In genomic region chr1:156667610-156667967, GRCh38 we compare ENCODE assay signal across 11 cellular contexts. TPM values are rescaled to one million over a fixed set of nuclear protein-coding genes. Genes with fewer than 3 reads are reported as not detected.
A peak's percentile ranks its signal among the peaks of the same experiment; 100 is the strongest.
DNase-seq lines count a peak whose midpoint lies in the region; ATAC-seq and TF ChIP-seq lines count a peak whose summit lies in the region.
"Had no signal": no experiment of that assay in that cellular context is flagged by ENCODE, and none has a peak within 500 bp of the region (broad histone marks: within the 10 kb centered on the region; RNA-seq: fewer than 3 reads in every experiment).

No MANE protein-coding gene starts in this region.

- H3K9me3 ChIP-seq in esophagus muscularis mucosa, result no peaks in the 10 kb centered on the region
- H3K9me3 ChIP-seq in mesenchymal stem cell (ENCODE audit: control insufficient read depth, low read length), result no peaks in the 10 kb centered on the region
- H3K9me3 ChIP-seq in A673 (ENCODE audit: low read depth, low read length, poor library complexity, severe bottlenecking), result no peaks in the 10 kb centered on the region

- peaks cover 6 to 12% of the 10 kb centered on the region in 2 donors for H3K4me1 Mint-ChIP-seq in effector memory CD8-positive, alpha-beta T cell (ENCODE audit: low read depth in 2 of 2)

- ATAC-seq in effector memory CD8-positive, alpha-beta T cell (replicated peaks), result no peak

- peaks cover 85 to 92% (median 88%) of the 10 kb centered on the region in 4 donors for H3K4me1 ChIP-seq in esophagus muscularis mucosa
- peaks cover 43% of the 10 kb centered on the region for H3K4me1 ChIP-seq in mesenchymal stem cell (ENCODE audit: control insufficient read depth, insufficient read depth, low read depth, low read length)
- peaks cover 19% of the 10 kb centered on the region for H3K4me1 ChIP-seq in A673 (ENCODE audit: insufficient read depth, low read length, poor library complexity, severe bottlenecking)

- H3K4me3 ChIP-seq in esophagus muscularis mucosa (no peak overlapping the region), mesenchymal stem cell (ENCODE audit: insufficient read depth in 1 of 2, low read depth in 1 of 2, low read length in 2 of 2) (no peak overlapping the region), A673 (ENCODE audit: low read depth, low read length, poor library complexity, severe bottlenecking) (no peak overlapping the region), H7 (ENCODE audit: insufficient read depth, low read depth, low read length) (no peak overlapping the region)

- POLR2A ChIA-PET in A673 (lab: Charles Lee; ENCODE audit: low non-redundant PET), result no interaction called here

- TF ChIP-seq POLR2A in esophagus muscularis mucosa (IDR thresholded peaks at IDR 0.05; ENCODE audit: low read depth), result no peak

- H3K27ac ChIP-seq in esophagus muscularis mucosa (replicated peaks in 1 of 4), result peak overlapping the region; percentile 78 to 85 (median 82)
- no peak overlapping the region for H3K27ac ChIP-seq in mesenchymal stem cell (ENCODE audit: low read length, poor library complexity, severe bottlenecking)
- peak overlapping the region; percentile 45 for H3K27ac ChIP-seq in substantia nigra (ENCODE audit: low read depth, low read length, poor library complexity, severe bottlenecking)
- no peak overlapping the region for H3K27ac ChIP-seq in A673 (ENCODE audit: low read depth, low read length, poor library complexity, severe bottlenecking)
- H3K27ac ChIP-seq: C4-2B had no signal

- H3K18ac ChIP-seq in mesenchymal stem cell (ENCODE audit: low read depth in 1 of 2, low read length in 2 of 2), result peak overlapping the region; percentile 65 to 97

- H2BK5ac ChIP-seq in mesenchymal stem cell (ENCODE audit: low read depth, low read length, poor library complexity, severe bottlenecking), result no peak overlapping the region

- intact Hi-C loops in esophagus muscularis mucosa (cut with DNase I) (no loop called here), A673 (cut with micrococcal nuclease; ENCODE audit: unreplicated experiment) (no loop called here)

- H2BK15ac ChIP-seq in mesenchymal stem cell (ENCODE audit: low read depth, poor library complexity, severe bottlenecking), result no peak overlapping the region

- H4K8ac ChIP-seq in mesenchymal stem cell (ENCODE audit: low read length), result peak overlapping the region; percentile 93

- H3K27me3 ChIP-seq in esophagus muscularis mucosa (no peaks in the 10 kb centered on the region), mesenchymal stem cell (ENCODE audit: control insufficient read depth in 1 of 2, insufficient read depth in 1 of 2, low read length in 2 of 2) (no peaks in the 10 kb centered on the region), A673 (replicated peaks; ENCODE audit: insufficient read depth, low read depth, low read length, poor library complexity) (peaks cover 12% of the 10 kb centered on the region), H7 (ENCODE audit: control insufficient read depth, insufficient read depth, low read length) (no peaks in the 10 kb centered on the region)

- 39% methylated on average over 5 of the region's 5 CpGs for WGBS in esophagus muscularis mucosa
- WGBS in mesenchymal stem cell, result 42% methylated on average over 4 of the region's 5 CpGs

- H4K91ac ChIP-seq in mesenchymal stem cell (ENCODE audit: low read length), result peak overlapping the region; percentile 77

- peak overlapping the region; percentile 69 for H2BK120ac ChIP-seq in mesenchymal stem cell (ENCODE audit: low read depth, low read length)

- H3K27me3 Mint-ChIP-seq in effector memory CD8-positive, alpha-beta T cell, result peaks cover 17 to 29% of the 10 kb centered on the region in 2 donors

- no peak overlapping the region for H2AK5ac ChIP-seq in mesenchymal stem cell (ENCODE audit: low read length, severe bottlenecking)

- no peaks in the 10 kb centered on the region for H3K9me3 Mint-ChIP-seq in effector memory CD8-positive, alpha-beta T cell

- H3K79me1 ChIP-seq in mesenchymal stem cell (replicated peaks; ENCODE audit: low read length, poor library complexity, severe bottlenecking), result no peaks in the 10 kb centered on the region

- H3K36me3 Mint-ChIP-seq in effector memory CD8-positive, alpha-beta T cell (ENCODE audit: insufficient read depth), result peaks cover 4% of the 10 kb centered on the region

- no peak overlapping the region for H3K4me3 Mint-ChIP-seq in effector memory CD8-positive, alpha-beta T cell

- TF ChIP-seq EP300 in esophagus muscularis mucosa (IDR thresholded peaks at IDR 0.05), result no peak

- H3K9ac ChIP-seq in mesenchymal stem cell (ENCODE audit: low read length), result peak overlapping the region; percentile 67

- H3K27ac Mint-ChIP-seq in effector memory CD8-positive, alpha-beta T cell, result peak overlapping the region in 1 of 2 donors; percentile 24

- H3K36me3 ChIP-seq in esophagus muscularis mucosa (peaks cover 0 to 25% (median 6%) of the 10 kb centered on the region in 4 donors), mesenchymal stem cell (ENCODE audit: control insufficient read depth in 1 of 2, insufficient read depth in 2 of 2, low read depth in 1 of 2, low read length in 2 of 2) (peaks cover 17 to 27% of the 10 kb centered on the region in 2 experiments), A673 (ENCODE audit: insufficient read depth, low read length, poor library complexity, severe bottlenecking) (no peaks in the 10 kb centered on the region), H7 (replicated peaks; ENCODE audit: control insufficient read depth, insufficient read depth, low read length) (peaks cover 8% of the 10 kb centered on the region)

- no peak overlapping the region for H3K23ac ChIP-seq in mesenchymal stem cell (ENCODE audit: low read length in 2 of 2)

- peak overlapping the region; percentile 68 to 90 for H3K4ac ChIP-seq in mesenchymal stem cell (ENCODE audit: low read depth in 1 of 2, low read length in 2 of 2)

- CTCF ChIA-PET in A673 (lab: Charles Lee), result no interaction called here

- peak overlapping the region; percentile 95 to 96 for H2BK12ac ChIP-seq in mesenchymal stem cell (ENCODE audit: low read length in 2 of 2)

- TF ChIP-seq CTCF in esophagus muscularis mucosa (IDR thresholded peaks at IDR 0.05) (no peak), A673 (conservative IDR thresholded peaks at IDR 0.05; ENCODE audit: low read depth, low read length) (no peak)

- H2AFZ ChIP-seq in mesenchymal stem cell (ENCODE audit: low read depth, low read length), result no peak overlapping the region

- H3K4me2 ChIP-seq in mesenchymal stem cell (ENCODE audit: low read length, poor library complexity, severe bottlenecking), result no peak overlapping the region

- no TSS peak for BruUV-seq in A673 (replicated peaks; lab: Mats Ljungman, UMichigan)

- DNase-seq in LHCN-M2 (ENCODE audit: low read depth) (peak; percentile 37), esophagus muscularis mucosa (ENCODE audit: extremely low spot score) (no peak), mesenchymal stem cell (peak; percentile 50), substantia nigra (lab: John Stamatoyannopoulos, UW) (peak in 4 of 49 donors; percentile 22 to 77 (median 40)), A673 (ENCODE audit: low spot score) (no peak), NCI-H524 (lab: John Stamatoyannopoulos, UW) (no peak), H7 (no peak)
- DNase-seq in effector memory CD8-positive, alpha-beta T cell, result no peak
- DNase-seq: activated T-cell treated with anti-CD3 and anti-CD28 coated beads for 4 hours; stimulated activated CD4-positive, alpha-beta T cell treated with anti-CD3 and anti-CD28 coated beads, Interleukin-2, amount 100 ng/mL, for 24 hours had no signal

- peak overlapping the region in 1 of 2 experiments; percentile 69 for H3K14ac ChIP-seq in mesenchymal stem cell (ENCODE audit: low read length in 2 of 2)

RNA-seq across cellular contexts. Expression of gene NES, which starts 9.6 kb away (rescaled TPM):
- total RNA-seq in LHCN-M2 (2014; rRNA removed) (470 and 483 TPM in 2 replicates), esophagus muscularis mucosa (10 to 100 TPM; 16.6 to 37.4 (median 32.5) TPM), A673 (2021) (8.7 and 12.3 TPM in 2 replicates)
- 766 TPM for polyA plus RNA-seq in LHCN-M2 (2012)
- 49.2 TPM for polyA plus RNA-seq in mesenchymal stem cell (2013, experiment 1 of 2)
- polyA plus RNA-seq in mesenchymal stem cell (2013, experiment 2 of 2), result 45.3 TPM
- 220 and 231 TPM in 2 replicates for total RNA-seq in H7 (2014; rRNA removed; shearing (Covaris generic))

RNA-seq across cellular contexts. Expression of gene BCAN, which starts 25.7 kb away (rescaled TPM):
- not detected in 2 replicates for total RNA-seq in LHCN-M2 (2014; rRNA removed)
- polyA plus RNA-seq in LHCN-M2 (2012), result 0.17 TPM
- total RNA-seq in esophagus muscularis mucosa, result 1 to 10 TPM in 1 of 4 donors, under 1 TPM in 2, not detected in 1; 0.45 to 1.0 (median 0.99) TPM
- polyA plus RNA-seq in mesenchymal stem cell (2013, experiment 1 of 2), result 0.33 TPM
- polyA plus RNA-seq in mesenchymal stem cell (2013, experiment 2 of 2), result 0.23 TPM
- not detected in 2 replicates for total RNA-seq in A673 (2021)
- total RNA-seq in H7 (2014; rRNA removed; shearing (Covaris generic)), result 1.7 and 4.1 TPM in 2 replicates

RNA-seq across cellular contexts. Expression of gene CRABP2, which starts 37.8 kb away (rescaled TPM):
- total RNA-seq in LHCN-M2 (2014; rRNA removed) (1.5 and 2.2 TPM in 2 replicates), esophagus muscularis mucosa (1 to 10 TPM; 1.2 to 6.4 (median 2.7) TPM), A673 (2021) (1.1 and 4.0 TPM in 2 replicates)
- 2.8 TPM for polyA plus RNA-seq in LHCN-M2 (2012)
- 42.6 TPM for polyA plus RNA-seq in mesenchymal stem cell (2013, experiment 1 of 2)
- polyA plus RNA-seq in mesenchymal stem cell (2013, experiment 2 of 2), result 41.2 TPM
- 137 and 190 TPM in 2 replicates for total RNA-seq in H7 (2014; rRNA removed; shearing (Covaris generic))

RNA-seq across cellular contexts. Expression of gene HAPLN2, which starts 48.4 kb away (rescaled TPM):
- total RNA-seq in LHCN-M2 (2014; rRNA removed), result not detected in 2 replicates
- polyA plus RNA-seq in LHCN-M2 (2012), result not detected
- total RNA-seq in esophagus muscularis mucosa, result 1 to 10 TPM in 3 of 4 donors, under 1 TPM in 1; 0.83 to 5.1 (median 2.2) TPM
- polyA plus RNA-seq in mesenchymal stem cell (2013, experiment 1 of 2), result 0.07 TPM
- polyA plus RNA-seq in mesenchymal stem cell (2013, experiment 2 of 2), result 0.07 TPM
- not detected in 2 replicates for total RNA-seq in A673 (2021)
- 0.73 and 1.3 TPM in 2 replicates for total RNA-seq in H7 (2014; rRNA removed; shearing (Covaris generic))

Comparison
In these comparisons a context has a peak if more than half of its experiments do, and no peak if none do; other contexts are left out.
1. DNase-seq: peak in LHCN-M2 (single experiment) and mesenchymal stem cell (single experiment); none in esophagus muscularis mucosa (single experiment), effector memory CD8-positive, alpha-beta T cell (0 of 3), A673 (single experiment), NCI-H524 (0 of 2) and H7 (single experiment).
2. H3K27ac ChIP-seq: peak in esophagus muscularis mucosa (4 of 4) and substantia nigra (single experiment); none in mesenchymal stem cell (single experiment) and A673 (single experiment).
3. RNA of gene CRABP2, which starts 37.8 kb away (total RNA-seq): 137 to 190 TPM in H7; 1.2 to 6.4 TPM in esophagus muscularis mucosa, 1.5 to 2.2 TPM in LHCN-M2 and 1.1 to 4.0 TPM in A673; every median in the first group is over 10 times any median in the second.